Comparison of ENCODE assay signal across 25 cellular contexts in genomic region chr22:19123936-19124335, GRCh38. TPM values are rescaled to one million over a fixed set of nuclear protein-coding genes. Genes with fewer than 3 reads are reported as not detected.
DNase-seq lines count a peak whose midpoint lies in the region; ATAC-seq, FAIRE-seq and TF ChIP-seq lines count a peak whose summit lies in the region.
"Had no signal": no experiment of that assay in that cellular context is flagged by ENCODE, and none has a peak within 500 bp of the region (broad histone marks: within the 10 kb centered on the region; RNA-seq: fewer than 3 reads in every experiment).

No MANE protein-coding gene starts in this region.

- H3K9me1 ChIP-seq in K562 (ENCODE audit: control insufficient read depth, insufficient read depth, low read length): peaks cover 4% of the 10 kb centered on the region

- H3K27ac Mint-ChIP-seq in activated CD4-positive, alpha-beta T cell treated with anti-CD3 and anti-CD28 coated beads, Interleukin-2, amount 10 ng/mL, durations not matched to agents 7 days and 5 days: peak overlapping the region; percentile 31
- no peak overlapping the region for H3K27ac Mint-ChIP-seq in activated CD4-positive, alpha-beta T cell treated with anti-CD3 and anti-CD28 coated beads for 36 hours
- no peak overlapping the region for H3K27ac Mint-ChIP-seq in neural crest cell (ENCODE audit: unreplicated experiment)
- H3K27ac Mint-ChIP-seq in type B pancreatic cell: peak overlapping the region; percentile 84
- H3K27ac Mint-ChIP-seq: CD14-positive monocyte had no signal

- no peaks in the 10 kb centered on the region for H3K9me3 Mint-ChIP-seq in activated CD4-positive, alpha-beta T cell treated with anti-CD3 and anti-CD28 coated beads, Interleukin-2, amount 10 ng/mL, durations not matched to agents 7 days and 5 days
- no peaks in the 10 kb centered on the region for H3K9me3 Mint-ChIP-seq in activated CD4-positive, alpha-beta T cell treated with anti-CD3 and anti-CD28 coated beads for 36 hours (ENCODE audit: low read depth)
- no peaks in the 10 kb centered on the region for H3K9me3 Mint-ChIP-seq in neural crest cell
- no peaks in the 10 kb centered on the region for H3K9me3 Mint-ChIP-seq in type B pancreatic cell
- H3K9me3 Mint-ChIP-seq: CD8-positive, alpha-beta memory T cell had no signal

- CTCF ChIA-PET in activated CD4-positive, alpha-beta T cell treated with anti-CD3 and anti-CD28 coated beads, Interleukin-2, amount 10 ng/mL, durations not matched to agents 7 days and 5 days (lab: Charles Lee): no interaction called here
- CTCF ChIA-PET in activated CD4-positive, alpha-beta T cell treated with anti-CD3 and anti-CD28 coated beads for 36 hours (lab: Charles Lee): no interaction called here
- CTCF ChIA-PET in K562 (lab: Yijun Ruan, JAX; ENCODE audit: low intra/inter-chr PET ratio): no interaction called here

- TF ChIP-seq CTCF in K562 (IDR thresholded peaks at IDR 0.05 in 2 of 3, conservative IDR thresholded peaks at IDR 0.05 in 1 of 3; ENCODE audit: insufficient read depth in 2 of 3, low read depth in 1 of 3, low read length in 3 of 3): no peak
- no peak for TF ChIP-seq CTCF in neural crest cell (conservative IDR thresholded peaks at IDR 0.05)
- TF ChIP-seq CTCF in type B pancreatic cell (conservative IDR thresholded peaks at IDR 0.05): no peak

- TF ChIP-seq EP300 in K562 (IDR thresholded peaks at IDR 0.05; ENCODE audit: low read length): no peak

- H3K4me1 Mint-ChIP-seq in activated CD4-positive, alpha-beta T cell treated with anti-CD3 and anti-CD28 coated beads, Interleukin-2, amount 10 ng/mL, durations not matched to agents 7 days and 5 days: peaks cover 33% of the 10 kb centered on the region
- peaks cover 26% of the 10 kb centered on the region for H3K4me1 Mint-ChIP-seq in activated CD4-positive, alpha-beta T cell treated with anti-CD3 and anti-CD28 coated beads for 36 hours
- H3K4me1 Mint-ChIP-seq in neural crest cell: peaks cover 28% of the 10 kb centered on the region
- peaks cover 23% of the 10 kb centered on the region for H3K4me1 Mint-ChIP-seq in type B pancreatic cell (ENCODE audit: unreplicated experiment)

- POLR2A ChIA-PET in activated CD4-positive, alpha-beta T cell treated with anti-CD3 and anti-CD28 coated beads, Interleukin-2, amount 10 ng/mL, durations not matched to agents 7 days and 5 days (lab: Charles Lee): no interaction called here
- POLR2A ChIA-PET in activated CD4-positive, alpha-beta T cell treated with anti-CD3 and anti-CD28 coated beads for 36 hours (lab: Charles Lee): no interaction called here
- POLR2A ChIA-PET in K562 (lab: Yijun Ruan, JAX): interaction anchor here (0.6 to 4.0 kb wide), 6 partner anchors 9 to 1600 kb away, joined by 3 to 19 read pairs (median 12); partner anchors contain the start of gene ESS2

- in situ Hi-C loops in K562 (cut with MboI): no loop called here

- no TSS peak for BruUV-seq in K562 (replicated peaks; lab: Mats Ljungman, UMichigan)

- no peak for ATAC-seq in activated CD4-positive, alpha-beta T cell treated with anti-CD3 and anti-CD28 coated beads for 36 hours
- no peak for ATAC-seq in K562
- ATAC-seq: A549, GM12878, HepG2 had no signal

- H3K36me3 Mint-ChIP-seq in activated CD4-positive, alpha-beta T cell treated with anti-CD3 and anti-CD28 coated beads, Interleukin-2, amount 10 ng/mL, durations not matched to agents 7 days and 5 days (ENCODE audit: low read depth): peaks cover 3% of the 10 kb centered on the region
- no peaks in the 10 kb centered on the region for H3K36me3 Mint-ChIP-seq in activated CD4-positive, alpha-beta T cell treated with anti-CD3 and anti-CD28 coated beads for 36 hours (ENCODE audit: low read depth)
- H3K36me3 Mint-ChIP-seq in neural crest cell (ENCODE audit: low read depth) (no peaks in the 10 kb centered on the region), type B pancreatic cell (no peaks in the 10 kb centered on the region)

- no peak overlapping the region for H3K27ac ChIP-seq in K562 (ENCODE audit: extremely low read depth, low read depth, low read length)
- H3K27ac ChIP-seq: 22Rv1, A549, BLaER1, GM23248 had no signal

- peaks cover 31% of the 10 kb centered on the region for H4K20me1 ChIP-seq in K562 (replicated peaks; ENCODE audit: control insufficient read depth, insufficient read depth, low read length)

- no peak overlapping the region for H3K4me3 Mint-ChIP-seq in activated CD4-positive, alpha-beta T cell treated with anti-CD3 and anti-CD28 coated beads, Interleukin-2, amount 10 ng/mL, durations not matched to agents 7 days and 5 days
- H3K4me3 Mint-ChIP-seq in activated CD4-positive, alpha-beta T cell treated with anti-CD3 and anti-CD28 coated beads for 36 hours: no peak overlapping the region
- H3K4me3 Mint-ChIP-seq in neural crest cell (peak overlapping the region; percentile 91), type B pancreatic cell (no peak overlapping the region)
- H3K4me3 Mint-ChIP-seq: CD14-positive monocyte had no signal

- intact Hi-C loops in activated CD4-positive, alpha-beta T cell treated with anti-CD3 and anti-CD28 coated beads for 36 hours (cut with DNase I, micrococcal nuclease): loop anchor here (2.0 to 10.0 kb wide), 3 partner anchors 49 to 353 kb away; partner anchors contain the start of genes CDC45 (in 1 of the 2), CLTCL1 (in 1 of the 2) and UFD1 (in 1 of the 2)
- intact Hi-C loops in K562 (cut with micrococcal nuclease): loop anchor here (5.0 to 10.0 kb wide), 3 partner anchors 308 to 501 kb away; partner anchors contain the start of genes CDC45, HIRA, MRPL40 and UFD1

- H3K4me2 ChIP-seq in K562 (ENCODE audit: insufficient read depth, low read length): no peak overlapping the region
- H3K4me2 ChIP-seq: A549 had no signal

- peak; percentile 76 for FAIRE-seq in K562 (lab: Jason Lieb, UNC)
- FAIRE-seq: A549, GM12878, HepG2 had no signal

- H2AFZ ChIP-seq in K562 (ENCODE audit: low read depth, low read length): peak overlapping the region; percentile 15; the same call in 1 of the 2 replicates

- H3K27me3 ChIP-seq in K562 (ENCODE audit: control insufficient read depth in 2 of 2, insufficient read depth in 2 of 2, low read length in 2 of 2): peaks cover 18 to 30% of the 10 kb centered on the region in 2 experiments; a peak in 4 of 5 replicates
- H3K27me3 ChIP-seq: BLaER1 had no signal

- no peak overlapping the region for H3K4me3 ChIP-seq in K562
- H3K4me3 ChIP-seq: A549, BLaER1, GM12878, GM23248, HAP-1 had no signal

- peaks cover 15% of the 10 kb centered on the region for H3K36me3 ChIP-seq in K562 (ENCODE audit: control insufficient read depth, insufficient read depth, low read length)

- peaks cover 33% of the 10 kb centered on the region for H3K79me2 ChIP-seq in K562 (ENCODE audit: control insufficient read depth, insufficient read depth, low read length)

- H3K9me3 ChIP-seq in K562 (replicated peaks; ENCODE audit: control insufficient read depth, insufficient read depth, low read depth, low read length): no peaks in the 10 kb centered on the region
- H3K9me3 ChIP-seq: A549, BLaER1, HAP-1 had no signal

- no peak for TF ChIP-seq RAD21 in K562 (CRISPR knock-in tag; conservative IDR thresholded peaks at IDR 0.05 in 1 of 2, IDR thresholded peaks at IDR 0.05 in 1 of 2)

- H3K4me1 ChIP-seq in K562 (replicated peaks in 1 of 2; ENCODE audit: control insufficient read depth in 2 of 2, insufficient read depth in 2 of 2, low read length in 2 of 2): peaks cover 25 to 53% of the 10 kb centered on the region in 2 experiments

- no peak for TF ChIP-seq POLR2A in K562 (conservative IDR thresholded peaks at IDR 0.05)

- 41% methylated on average over 4 of the region's 4 CpGs for whole genome bisulfite sequencing in K562 (ENCODE audit: insufficient coverage, low coverage, missing lambda C conversion rate)

- no peak overlapping the region for H3K9ac ChIP-seq in K562 (ENCODE audit: insufficient read depth in 1 of 2, low read depth in 2 of 2, low read length in 2 of 2)
- H3K9ac ChIP-seq: BLaER1, GM23248 had no signal

- H3K27me3 Mint-ChIP-seq in activated CD4-positive, alpha-beta T cell treated with anti-CD3 and anti-CD28 coated beads, Interleukin-2, amount 10 ng/mL, durations not matched to agents 7 days and 5 days: no peaks in the 10 kb centered on the region
- H3K27me3 Mint-ChIP-seq in activated CD4-positive, alpha-beta T cell treated with anti-CD3 and anti-CD28 coated beads for 36 hours: no peaks in the 10 kb centered on the region
- H3K27me3 Mint-ChIP-seq in neural crest cell (ENCODE audit: low read depth) (no peaks in the 10 kb centered on the region), type B pancreatic cell (no peaks in the 10 kb centered on the region)
- H3K27me3 Mint-ChIP-seq: CD8-positive, alpha-beta memory T cell had no signal

- no peak for DNase-seq in activated CD4-positive, alpha-beta T cell treated with anti-CD3 and anti-CD28 coated beads, Interleukin-2, amount 10 ng/mL, durations not matched to agents 7 days and 5 days
- DNase-seq in activated CD4-positive, alpha-beta T cell treated with anti-CD3 and anti-CD28 coated beads for 36 hours: no peak
- DNase-seq in K562 (ENCODE audit: extremely low read depth in 1 of 4, low spot score in 3 of 4): peak in 1 of 4 experiments; percentile 56
- DNase-seq in neural crest cell (ENCODE audit: low read depth, low spot score): no peak
- DNase-seq in type B pancreatic cell (ENCODE audit: extremely low spot score, unreplicated experiment): no peak
- no peak for DNase-seq in NCI-H524 (lab: John Stamatoyannopoulos, UW)
- no peak for DNase-seq in NCI-H187 treated with DMSO at 0.1 percent for 48 hours (lab: John Stamatoyannopoulos, UW)
- DNase-seq in NCI-H748 (lab: John Stamatoyannopoulos, UW; ENCODE audit: unreplicated experiment): no peak
- DNase-seq: AML-193, COR-L47, DMS 273 treated with DMSO at 0.1 percent for 48 hours, DMS53, DND-41, EL, GM23248 had no signal

RNA-seq across cellular contexts. Expression of gene DGCR2, which starts 1.7 kb away (rescaled TPM):
- 10 to 100 TPM; 38.7 to 39.0 TPM for total RNA-seq in activated CD4-positive, alpha-beta T cell treated with anti-CD3 and anti-CD28 coated beads, Interleukin-2, amount 10 ng/mL, durations not matched to agents 7 days and 5 days
- total RNA-seq in activated CD4-positive, alpha-beta T cell treated with anti-CD3 and anti-CD28 coated beads for 36 hours: 10 to 100 TPM; 23.7 to 27.5 TPM
- total RNA-seq in K562 (2011; cell fraction: chromatin; rRNA removed; ENCODE audit: low replicate concordance): 104 and 237 TPM in 2 replicates
- 233 and 250 TPM in 2 replicates for total RNA-seq in K562 (2011; cell fraction: nucleolus; rRNA removed)
- total RNA-seq in K562 (2011; cell fraction: nucleoplasm; rRNA removed): 163 and 192 TPM in 2 replicates
- total RNA-seq in K562 (2014; rRNA removed): 62.9 and 79.7 TPM in 2 replicates
- total RNA-seq in K562 (2014; rRNA removed; fragmentation: Illumina TruSeq; extraction: Trizol): 25.0 and 31.7 TPM in 2 replicates
- total RNA-seq in K562 (2015; rRNA removed; fragmentation: Illumina TruSeq; extraction: Trizol): 52.2 and 56.7 TPM in 2 replicates
- 101 and 103 TPM in 2 replicates for total RNA-seq in K562 (2021)
- 45.6 and 65.3 TPM in 2 replicates for polyA plus RNA-seq in K562 (2011; rRNA removed)
- polyA plus RNA-seq in K562 (2011; cell fraction: cytosol; rRNA removed): 87.9 and 92.8 TPM in 2 replicates
- polyA plus RNA-seq in K562 (2011; cell fraction: nucleus; rRNA removed): 96.5 and 99.6 TPM in 2 replicates
- 68.2 and 87.4 TPM in 2 replicates for polyA plus RNA-seq in K562 (2012)
- polyA plus RNA-seq in K562 (2014; fragmentation: Illumina TruSeq; extraction: Trizol): 56.7 and 59.7 TPM in 2 replicates
- polyA plus RNA-seq in K562 (2014; fragmentation: Nextera tagmentation; extraction: Ambion mirVana): under 1 TPM; 0.69 to 0.70 TPM
- polyA plus RNA-seq in K562 (2014; rRNA removed): 54.1 and 56.4 TPM in 2 replicates
- 59.4 and 60.5 TPM in 2 replicates for polyA minus RNA-seq in K562 (2011; rRNA and poly(A)+ RNA removed)
- polyA minus RNA-seq in K562 (2011; cell fraction: cytosol; rRNA and poly(A)+ RNA removed): 76.8 and 101 TPM in 2 replicates
- polyA minus RNA-seq in K562 (2011; cell fraction: nucleus; rRNA and poly(A)+ RNA removed): 59.6 and 106 TPM in 2 replicates
- total RNA-seq in neural crest cell: 83.6 and 91.6 TPM in 2 replicates
- total RNA-seq in type B pancreatic cell (ENCODE audit: low replicate concordance): 75.2 and 83.1 TPM in 2 replicates

RNA-seq across cellular contexts. Expression of gene TSSK2, which starts 7.2 kb away (rescaled TPM):
- not detected for total RNA-seq in activated CD4-positive, alpha-beta T cell treated with anti-CD3 and anti-CD28 coated beads, Interleukin-2, amount 10 ng/mL, durations not matched to agents 7 days and 5 days
- total RNA-seq in activated CD4-positive, alpha-beta T cell treated with anti-CD3 and anti-CD28 coated beads for 36 hours: not detected
- total RNA-seq in K562 (2011; cell fraction: chromatin; rRNA removed; ENCODE audit: low replicate concordance): 0.21 TPM in 1 of 2 replicates, not detected in the other
- not detected in 2 replicates for total RNA-seq in K562 (2011; cell fraction: nucleolus; rRNA removed)
- total RNA-seq in K562 (2011; cell fraction: nucleoplasm; rRNA removed): 0.22 TPM in 1 of 2 replicates, not detected in the other
- not detected in 2 replicates for total RNA-seq in K562 (2014; rRNA removed)
- total RNA-seq in K562 (2014; rRNA removed; fragmentation: Illumina TruSeq; extraction: Trizol): not detected in 2 replicates
- total RNA-seq in K562 (2015; rRNA removed; fragmentation: Illumina TruSeq; extraction: Trizol): not detected in 2 replicates
- not detected in 2 replicates for total RNA-seq in K562 (2021)
- polyA plus RNA-seq in K562 (2011; rRNA removed): not detected in 2 replicates
- polyA plus RNA-seq in K562 (2011; cell fraction: cytosol; rRNA removed): 0.04 TPM in 1 of 2 replicates, not detected in the other
- polyA plus RNA-seq in K562 (2011; cell fraction: nucleus; rRNA removed): 0.10 TPM in 1 of 2 replicates, not detected in the other
- not detected in 2 replicates for polyA plus RNA-seq in K562 (2012)
- polyA plus RNA-seq in K562 (2014; fragmentation: Illumina TruSeq; extraction: Trizol): not detected in 2 replicates
- polyA plus RNA-seq in K562 (2014; fragmentation: Nextera tagmentation; extraction: Ambion mirVana): not detected
- 0.04 TPM in 1 of 2 replicates, not detected in the other for polyA plus RNA-seq in K562 (2014; rRNA removed)
- not detected in 2 replicates for polyA minus RNA-seq in K562 (2011; rRNA and poly(A)+ RNA removed)
- not detected in 2 replicates for polyA minus RNA-seq in K562 (2011; cell fraction: cytosol; rRNA and poly(A)+ RNA removed)
- not detected in 2 replicates for polyA minus RNA-seq in K562 (2011; cell fraction: nucleus; rRNA and poly(A)+ RNA removed)
- not detected in 2 replicates for total RNA-seq in neural crest cell
- not detected in 2 replicates for total RNA-seq in type B pancreatic cell (ENCODE audit: low replicate concordance)
- total RNA-seq: CD8-positive, alpha-beta memory T cell; G401; GM23248; H4; HepG2 had no signal
- polyA plus RNA-seq: A549; CD14-positive monocyte; CD8-positive, alpha-beta memory T cell; GM23248; HepG2 had no signal

RNA-seq across cellular contexts. Expression of gene ESS2, which starts 20.5 kb away (rescaled TPM):
- total RNA-seq in activated CD4-positive, alpha-beta T cell treated with anti-CD3 and anti-CD28 coated beads, Interleukin-2, amount 10 ng/mL, durations not matched to agents 7 days and 5 days: 10 to 100 TPM; 17.9 to 18.5 TPM
- total RNA-seq in activated CD4-positive, alpha-beta T cell treated with anti-CD3 and anti-CD28 coated beads for 36 hours: 10 to 100 TPM; 12.9 to 13.4 TPM
- 22.9 and 43.9 TPM in 2 replicates for total RNA-seq in K562 (2011; cell fraction: chromatin; rRNA removed; ENCODE audit: low replicate concordance)
- total RNA-seq in K562 (2011; cell fraction: nucleolus; rRNA removed): 30.7 and 33.7 TPM in 2 replicates
- total RNA-seq in K562 (2011; cell fraction: nucleoplasm; rRNA removed): 20.2 and 27.2 TPM in 2 replicates
- 42.5 and 47.4 TPM in 2 replicates for total RNA-seq in K562 (2014; rRNA removed)
- 9.4 and 10.7 TPM in 2 replicates for total RNA-seq in K562 (2014; rRNA removed; fragmentation: Illumina TruSeq; extraction: Trizol)
- 28.3 and 30.9 TPM in 2 replicates for total RNA-seq in K562 (2015; rRNA removed; fragmentation: Illumina TruSeq; extraction: Trizol)
- 51.3 and 52.8 TPM in 2 replicates for total RNA-seq in K562 (2021)
- 26.8 and 44.0 TPM in 2 replicates for polyA plus RNA-seq in K562 (2011; rRNA removed)
- 44.3 and 59.3 TPM in 2 replicates for polyA plus RNA-seq in K562 (2011; cell fraction: cytosol; rRNA removed)
- polyA plus RNA-seq in K562 (2011; cell fraction: nucleus; rRNA removed): 50.0 and 63.7 TPM in 2 replicates
- 34.4 and 35.2 TPM in 2 replicates for polyA plus RNA-seq in K562 (2012)
- 23.6 and 41.0 TPM in 2 replicates for polyA plus RNA-seq in K562 (2014; fragmentation: Illumina TruSeq; extraction: Trizol)
- 1 to 10 TPM in 1 of 2 experiments, under 1 TPM in 1; 0.70 to 1.9 TPM for polyA plus RNA-seq in K562 (2014; fragmentation: Nextera tagmentation; extraction: Ambion mirVana)
- 47.1 and 58.1 TPM in 2 replicates for polyA plus RNA-seq in K562 (2014; rRNA removed)
- 11.3 and 13.6 TPM in 2 replicates for polyA minus RNA-seq in K562 (2011; rRNA and poly(A)+ RNA removed)
- 16.3 and 30.8 TPM in 2 replicates for polyA minus RNA-seq in K562 (2011; cell fraction: cytosol; rRNA and poly(A)+ RNA removed)
- polyA minus RNA-seq in K562 (2011; cell fraction: nucleus; rRNA and poly(A)+ RNA removed): 11.7 and 24.3 TPM in 2 replicates
- 22.7 and 23.5 TPM in 2 replicates for total RNA-seq in neural crest cell
- 15.7 and 19.5 TPM in 2 replicates for total RNA-seq in type B pancreatic cell (ENCODE audit: low replicate concordance)

RNA-seq across cellular contexts. Expression of gene GSC2, which starts 26.2 kb away (rescaled TPM):
- not detected for total RNA-seq in activated CD4-positive, alpha-beta T cell treated with anti-CD3 and anti-CD28 coated beads, Interleukin-2, amount 10 ng/mL, durations not matched to agents 7 days and 5 days
- not detected for total RNA-seq in activated CD4-positive, alpha-beta T cell treated with anti-CD3 and anti-CD28 coated beads for 36 hours
- not detected in 2 replicates for total RNA-seq in K562 (2011; cell fraction: chromatin; rRNA removed; ENCODE audit: low replicate concordance)
- not detected in 2 replicates for total RNA-seq in K562 (2011; cell fraction: nucleolus; rRNA removed)
- not detected in 2 replicates for total RNA-seq in K562 (2011; cell fraction: nucleoplasm; rRNA removed)
- total RNA-seq in K562 (2014; rRNA removed) (not detected in 2 replicates), K562 (2014; rRNA removed; fragmentation: Illumina TruSeq; extraction: Trizol) (not detected in 2 replicates), K562 (2015; rRNA removed; fragmentation: Illumina TruSeq; extraction: Trizol) (not detected in 2 replicates), K562 (2021) (not detected in 2 replicates), neural crest cell (not detected in 2 replicates), type B pancreatic cell (ENCODE audit: low replicate concordance) (not detected in 2 replicates)
- polyA plus RNA-seq in K562 (2011; rRNA removed) (not detected in 2 replicates), K562 (2014; fragmentation: Illumina TruSeq; extraction: Trizol) (not detected in 2 replicates), K562 (2014; fragmentation: Nextera tagmentation; extraction: Ambion mirVana) (not detected), K562 (2014; rRNA removed) (not detected in 2 replicates)
- not detected in 2 replicates for polyA plus RNA-seq in K562 (2011; cell fraction: cytosol; rRNA removed)
- polyA plus RNA-seq in K562 (2011; cell fraction: nucleus; rRNA removed): not detected in 2 replicates
- polyA plus RNA-seq in K562 (2012): not detected in 2 replicates
- polyA minus RNA-seq in K562 (2011; rRNA and poly(A)+ RNA removed): not detected in 2 replicates
- polyA minus RNA-seq in K562 (2011; cell fraction: cytosol; rRNA and poly(A)+ RNA removed): not detected in 2 replicates
- polyA minus RNA-seq in K562 (2011; cell fraction: nucleus; rRNA and poly(A)+ RNA removed): not detected in 2 replicates
- total RNA-seq: CD8-positive, alpha-beta memory T cell; GM12878; GM23248; H4; HepG2 had no signal
- polyA plus RNA-seq: A549; CD14-positive monocyte; CD8-positive, alpha-beta memory T cell; GM12878; GM23248; HepG2 had no signal

RNA-seq across cellular contexts. Expression of gene SLC25A1, which starts 54.6 kb away (rescaled TPM):
- 10 to 100 TPM; 40.4 to 49.2 TPM for total RNA-seq in activated CD4-positive, alpha-beta T cell treated with anti-CD3 and anti-CD28 coated beads, Interleukin-2, amount 10 ng/mL, durations not matched to agents 7 days and 5 days
- 10 to 100 TPM; 48.5 to 52.8 TPM for total RNA-seq in activated CD4-positive, alpha-beta T cell treated with anti-CD3 and anti-CD28 coated beads for 36 hours
- 34.4 and 107 TPM in 2 replicates for total RNA-seq in K562 (2011; cell fraction: chromatin; rRNA removed; ENCODE audit: low replicate concordance)
- 114 and 122 TPM in 2 replicates for total RNA-seq in K562 (2011; cell fraction: nucleolus; rRNA removed)
- 76.8 and 81.5 TPM in 2 replicates for total RNA-seq in K562 (2011; cell fraction: nucleoplasm; rRNA removed)
- total RNA-seq in K562 (2014; rRNA removed) (329 and 469 TPM in 2 replicates), K562 (2014; rRNA removed; fragmentation: Illumina TruSeq; extraction: Trizol) (54.3 and 89.6 TPM in 2 replicates), K562 (2015; rRNA removed; fragmentation: Illumina TruSeq; extraction: Trizol) (109 and 119 TPM in 2 replicates), K562 (2021) (399 and 408 TPM in 2 replicates), neural crest cell (172 and 173 TPM in 2 replicates), type B pancreatic cell (ENCODE audit: low replicate concordance) (83.2 and 94.4 TPM in 2 replicates)
- polyA plus RNA-seq in K562 (2011; rRNA removed) (110 and 216 TPM in 2 replicates), K562 (2014; fragmentation: Illumina TruSeq; extraction: Trizol) (183 and 239 TPM in 2 replicates), K562 (2014; fragmentation: Nextera tagmentation; extraction: Ambion mirVana) (10 to 100 TPM; 11.0 to 23.7 TPM), K562 (2014; rRNA removed) (248 and 262 TPM in 2 replicates)
- 329 and 368 TPM in 2 replicates for polyA plus RNA-seq in K562 (2011; cell fraction: cytosol; rRNA removed)
- polyA plus RNA-seq in K562 (2011; cell fraction: nucleus; rRNA removed): 294 and 343 TPM in 2 replicates
- 272 and 330 TPM in 2 replicates for polyA plus RNA-seq in K562 (2012)
- 64.7 and 77.1 TPM in 2 replicates for polyA minus RNA-seq in K562 (2011; rRNA and poly(A)+ RNA removed)
- polyA minus RNA-seq in K562 (2011; cell fraction: cytosol; rRNA and poly(A)+ RNA removed): 103 and 287 TPM in 2 replicates
- polyA minus RNA-seq in K562 (2011; cell fraction: nucleus; rRNA and poly(A)+ RNA removed): 46.3 and 88.1 TPM in 2 replicates

Comparison
In these comparisons a context has a peak if more than half of its experiments do, and no peak if none do; other contexts are left out.
1. H3K27ac Mint-ChIP-seq: peak in activated CD4-positive, alpha-beta T cell treated with anti-CD3 and anti-CD28 coated beads, Interleukin-2, amount 10 ng/mL, durations not matched to agents 7 days and 5 days (single experiment) and type B pancreatic cell (single experiment); none in activated CD4-positive, alpha-beta T cell treated with anti-CD3 and anti-CD28 coated beads for 36 hours (single experiment) and neural crest cell (single experiment).